14 cellular contexts compared by ENCODE assay signal in the genomic region with DNA sequence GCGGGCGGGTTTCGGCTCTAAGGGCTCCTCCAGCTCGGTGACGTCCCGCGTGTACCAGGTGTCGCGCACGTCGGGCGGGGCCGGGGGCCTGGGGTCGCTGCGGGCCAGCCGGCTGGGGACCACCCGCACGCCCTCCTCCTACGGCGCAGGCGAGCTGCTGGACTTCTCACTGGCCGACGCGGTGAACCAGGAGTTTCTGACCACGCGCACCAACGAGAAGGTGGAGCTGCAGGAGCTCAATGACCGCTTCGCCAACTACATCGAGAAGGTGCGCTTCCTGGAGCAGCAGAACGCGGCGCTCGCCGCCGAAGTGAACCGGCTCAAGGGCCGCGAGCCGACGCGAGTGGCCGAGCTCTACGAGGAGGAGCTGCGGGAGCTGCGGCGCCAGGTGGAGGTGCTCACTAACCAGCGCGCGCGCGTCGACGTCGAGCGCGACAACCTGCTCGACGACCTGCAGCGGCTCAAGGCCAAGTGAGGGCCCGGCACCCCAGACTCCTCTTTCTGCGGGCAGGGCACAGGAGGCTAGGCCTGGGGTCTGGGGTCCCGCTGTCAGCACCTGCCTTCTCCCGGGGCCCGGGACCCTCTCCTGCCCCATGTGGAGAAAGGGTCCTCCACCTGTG. TPM values are rescaled to one million over a fixed set of nuclear protein-coding genes. Genes with fewer than 3 reads are reported as not detected.
DNase-seq lines count a peak whose midpoint lies in the region; ATAC-seq and TF ChIP-seq lines count a peak whose summit lies in the region.
"Had no signal": no experiment of that assay in that cellular context is flagged by ENCODE, and none has a peak within 500 bp of the region (broad histone marks: within the 10 kb centered on the region; RNA-seq: fewer than 3 reads in every experiment).

No MANE protein-coding gene starts in this region.

- no peaks in the 10 kb centered on the region for H3K27me3 ChIP-seq in SJCRH30
- peaks cover 0 to 20% (median 4%) of the 10 kb centered on the region in 4 donors for H3K27me3 ChIP-seq in esophagus muscularis mucosa
- peaks cover 0 to 3% of the 10 kb centered on the region in 2 donors for H3K27me3 ChIP-seq in stomach smooth muscle (ENCODE audit: control insufficient read depth in 1 of 2, insufficient read depth in 2 of 2, low read length in 2 of 2)

- H3K4me1 Mint-ChIP-seq in mesothelial cell of epicardium, result peaks cover 23% of the 10 kb centered on the region

- peaks cover 20% of the 10 kb centered on the region for H3K36me3 ChIP-seq in SJCRH30
- H3K36me3 ChIP-seq in esophagus muscularis mucosa, result peaks cover 19 to 44% (median 40%) of the 10 kb centered on the region in 4 donors
- peaks cover 30 to 37% of the 10 kb centered on the region in 2 donors for H3K36me3 ChIP-seq in stomach smooth muscle (ENCODE audit: control insufficient read depth in 2 of 2, insufficient read depth in 2 of 2, low read length in 2 of 2)
- H3K36me3 ChIP-seq: SJSA1 had no signal

- TF ChIP-seq EP300 in esophagus muscularis mucosa (IDR thresholded peaks at IDR 0.05), result no peak

- 22% methylated on average over 9 of the region's 66 CpGs for WGBS in esophagus muscularis mucosa

- H3K9ac ChIP-seq in stomach smooth muscle (ENCODE audit: low read length in 2 of 2), result peak overlapping the region; percentile 92 to 98

- no peaks in the 10 kb centered on the region for H3K9me3 Mint-ChIP-seq in mesothelial cell of epicardium
- H3K9me3 Mint-ChIP-seq: activated T-helper 1 cell treated with anti-CD3 and anti-CD28 coated beads, Interleukin-12 subunit alpha, Interleukin-12 subunit beta, Interleukin-2, Interleukin-4 antibody, amounts not matched to agents 30 ng/mL and 10 ng/mL and 1 ng/mL, durations not matched to agents 14 hours and 24 hours and 36 hours; neural crest cell had no signal

- no peaks in the 10 kb centered on the region for H3K36me3 Mint-ChIP-seq in mesothelial cell of epicardium

- ATAC-seq in GM19463 (IDR thresholded peaks at IDR 0.05; ENCODE audit: unreplicated experiment) (no peak), HG03135 (IDR thresholded peaks at IDR 0.05; ENCODE audit: unreplicated experiment) (no peak)

- TF ChIP-seq CTCF in esophagus muscularis mucosa (IDR thresholded peaks at IDR 0.05), result no peak
- TF ChIP-seq CTCF in mesothelial cell of epicardium (IDR thresholded peaks at IDR 0.05; ENCODE audit: unreplicated experiment), result no peak
- no peak for TF ChIP-seq CTCF in GM10248 (IDR thresholded peaks at IDR 0.05; ENCODE audit: control extremely low read depth, extremely low read depth, low read depth, missing control alignments)

- POLR2A ChIA-PET in GM10248 (lab: Yijun Ruan, JAX), result no interaction called here

- intact Hi-C loops in esophagus muscularis mucosa (cut with DNase I), result no loop called here

- H3K4me1 ChIP-seq in SJCRH30, result peaks cover 17% of the 10 kb centered on the region
- peaks cover 19 to 51% (median 41%) of the 10 kb centered on the region in 4 donors for H3K4me1 ChIP-seq in esophagus muscularis mucosa
- H3K4me1 ChIP-seq in stomach smooth muscle (ENCODE audit: control insufficient read depth, insufficient read depth, low read length), result peaks cover 34% of the 10 kb centered on the region
- H3K4me1 ChIP-seq: SJSA1 had no signal

- DNase-seq in SJCRH30 (peak; percentile 38 to 57), esophagus muscularis mucosa (ENCODE audit: extremely low spot score) (no peak), mesothelial cell of epicardium (ENCODE audit: low spot score in 2 of 2, unreplicated experiment in 2 of 2) (no peak), GM10248 (ENCODE audit: extremely low spot score) (no peak), GF-D8 (lab: John Stamatoyannopoulos, UW) (no peak)
- DNase-seq: central memory CD4-positive, alpha-beta T cell; NCI-H345 had no signal

- CTCF ChIA-PET in GM10248 (lab: Yijun Ruan, JAX), result interaction anchor here (1.1 to 1.4 kb wide), 3 partner anchors 16 to 111 kb away, joined by 4 to 5 read pairs (median 4); no protein-coding TSS in a partner anchor

- no peak overlapping the region for H3K27ac Mint-ChIP-seq in mesothelial cell of epicardium
- H3K27ac Mint-ChIP-seq: activated T-helper 1 cell treated with anti-CD3 and anti-CD28 coated beads, Interleukin-12 subunit alpha, Interleukin-12 subunit beta, Interleukin-2, Interleukin-4 antibody, amounts not matched to agents 30 ng/mL and 10 ng/mL and 1 ng/mL, durations not matched to agents 14 hours and 24 hours and 36 hours had no signal

- H3K27me3 Mint-ChIP-seq in mesothelial cell of epicardium (ENCODE audit: low read depth), result peaks cover 36% of the 10 kb centered on the region

- H3K4me3 ChIP-seq in SJCRH30, result peak overlapping the region; percentile 67
- H3K4me3 ChIP-seq in esophagus muscularis mucosa, result peak overlapping the region; percentile 71 to 80 (median 77)
- H3K4me3 ChIP-seq in stomach smooth muscle (ENCODE audit: low read length in 2 of 2), result peak overlapping the region; percentile 95 to 98
- H3K4me3 ChIP-seq: SJSA1 had no signal

- peak overlapping the region; percentile 65 for H3K27ac ChIP-seq in SJCRH30
- peak overlapping the region; percentile 94 to 99 (median 96) for H3K27ac ChIP-seq in esophagus muscularis mucosa (replicated peaks in 1 of 4)
- peak overlapping the region; percentile 98 for H3K27ac ChIP-seq in stomach smooth muscle (ENCODE audit: low read length)
- H3K27ac ChIP-seq: SJSA1, VCaP had no signal

- H3K4me3 Mint-ChIP-seq in mesothelial cell of epicardium, result peak overlapping the region; percentile 61
- H3K4me3 Mint-ChIP-seq: activated T-helper 1 cell treated with anti-CD3 and anti-CD28 coated beads, Interleukin-12 subunit alpha, Interleukin-12 subunit beta, Interleukin-2, Interleukin-4 antibody, amounts not matched to agents 30 ng/mL and 10 ng/mL and 1 ng/mL, durations not matched to agents 14 hours and 24 hours and 36 hours; neural crest cell had no signal

- no peak for TF ChIP-seq POLR2A in esophagus muscularis mucosa (IDR thresholded peaks at IDR 0.05; ENCODE audit: low read depth)

- H3K9me3 ChIP-seq in SJCRH30 (replicated peaks) (no peaks in the 10 kb centered on the region), esophagus muscularis mucosa (no peaks in the 10 kb centered on the region), stomach smooth muscle (ENCODE audit: control insufficient read depth in 2 of 2, low read length in 2 of 2) (no peaks in the 10 kb centered on the region)
- H3K9me3 ChIP-seq: SJSA1 had no signal

RNA-seq across cellular contexts. Expression of a gene that starts 0.5 kb away (rescaled TPM):
- 331 and 376 TPM in 2 replicates for total RNA-seq in SJCRH30 (2014; rRNA removed; shearing (Covaris generic))
- total RNA-seq in esophagus muscularis mucosa (over 10,000 TPM; 19,781 to 23,770 (median 22,752) TPM), mesothelial cell of epicardium (33.0 to 38.5 TPM (median 37.0 TPM) in 3 replicates)
- total RNA-seq: activated T-helper 1 cell treated with anti-CD3 and anti-CD28 coated beads, Interleukin-12 subunit alpha, Interleukin-12 subunit beta, Interleukin-2, Interleukin-4 antibody, amounts not matched to agents 30 ng/mL and 10 ng/mL and 1 ng/mL, durations not matched to agents 14 hours and 24 hours and 36 hours had no signal

RNA-seq across cellular contexts. Expression of a gene that starts 16.0 kb away (rescaled TPM):
- total RNA-seq in SJCRH30 (2014; rRNA removed; shearing (Covaris generic)), result 21.3 and 26.2 TPM in 2 replicates
- total RNA-seq in esophagus muscularis mucosa (100 to 1,000 TPM; 115 to 251 (median 180) TPM), mesothelial cell of epicardium (95.4 to 97.7 TPM (median 97.7 TPM) in 3 replicates)

RNA-seq across cellular contexts. Expression of a gene that starts 31.0 kb away (rescaled TPM):
- 29.5 and 33.1 TPM in 2 replicates for total RNA-seq in SJCRH30 (2014; rRNA removed; shearing (Covaris generic))
- total RNA-seq in esophagus muscularis mucosa (100 to 1,000 TPM in 1 of 4 donors, 10 to 100 TPM in 3; 44.9 to 102 (median 61.6) TPM), mesothelial cell of epicardium (73.2 to 85.1 TPM (median 77.1 TPM) in 3 replicates)

Comparison
In these comparisons a context has a peak if more than half of its experiments do, and no peak if none do; other contexts are left out.
1. DNase-seq: peak in SJCRH30 (2 of 2); none in esophagus muscularis mucosa (single experiment), mesothelial cell of epicardium (0 of 2), GM10248 (single experiment) and GF-D8 (single experiment).
2. RNA of a gene that starts 0.5 kb away (total RNA-seq): 19,781 to 23,770 TPM in esophagus muscularis mucosa; 331 to 376 TPM in SJCRH30 and 33.0 to 38.5 TPM in mesothelial cell of epicardium; every median in the first group is over 10 times any median in the second.
3. Peak in every context shown above with its lines, with median percentiles within 50 percentile points of each other: H3K27ac ChIP-seq and H3K4me3 ChIP-seq.